ENCODE assay signal across 2 cellular contexts in the genomic region with DNA sequence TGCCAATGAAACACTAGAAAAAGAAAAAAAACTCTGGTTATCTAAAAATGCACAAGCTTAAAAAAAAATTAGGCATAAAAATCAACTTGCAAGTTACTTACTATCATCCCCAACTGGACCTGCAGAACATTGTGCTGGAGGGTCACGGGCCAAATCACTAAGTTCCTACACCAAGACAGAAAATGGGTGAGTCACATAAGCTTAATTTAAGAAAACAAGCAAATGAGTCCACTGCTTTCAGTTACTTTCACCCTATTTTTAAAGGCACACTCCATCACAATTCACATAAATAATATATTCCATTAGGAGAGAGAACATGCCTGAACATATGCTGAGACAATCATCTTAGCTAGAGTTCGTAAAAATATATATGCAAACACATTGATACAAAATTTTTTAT.
TF ChIP-seq lines count a peak whose summit lies in the region.

No MANE protein-coding gene starts in this region.

TF ChIP-seq in SK-N-SH, 30 proteins besides CTCF, POLR2A, EP300 and RAD21 (continued from another document):
- TF ChIP-seq, protein P1, sequence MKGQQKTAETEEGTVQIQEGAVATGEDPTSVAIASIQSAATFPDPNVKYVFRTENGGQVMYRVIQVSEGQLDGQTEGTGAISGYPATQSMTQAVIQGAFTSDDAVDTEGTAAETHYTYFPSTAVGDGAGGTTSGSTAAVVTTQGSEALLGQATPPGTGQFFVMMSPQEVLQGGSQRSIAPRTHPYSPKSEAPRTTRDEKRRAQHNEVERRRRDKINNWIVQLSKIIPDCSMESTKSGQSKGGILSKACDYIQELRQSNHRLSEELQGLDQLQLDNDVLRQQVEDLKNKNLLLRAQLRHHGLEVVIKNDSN (IDR thresholded peaks at IDR 0.05; ENCODE audit: borderline replicate concordance, low read depth), result no peak
- TF ChIP-seq, protein P2, sequence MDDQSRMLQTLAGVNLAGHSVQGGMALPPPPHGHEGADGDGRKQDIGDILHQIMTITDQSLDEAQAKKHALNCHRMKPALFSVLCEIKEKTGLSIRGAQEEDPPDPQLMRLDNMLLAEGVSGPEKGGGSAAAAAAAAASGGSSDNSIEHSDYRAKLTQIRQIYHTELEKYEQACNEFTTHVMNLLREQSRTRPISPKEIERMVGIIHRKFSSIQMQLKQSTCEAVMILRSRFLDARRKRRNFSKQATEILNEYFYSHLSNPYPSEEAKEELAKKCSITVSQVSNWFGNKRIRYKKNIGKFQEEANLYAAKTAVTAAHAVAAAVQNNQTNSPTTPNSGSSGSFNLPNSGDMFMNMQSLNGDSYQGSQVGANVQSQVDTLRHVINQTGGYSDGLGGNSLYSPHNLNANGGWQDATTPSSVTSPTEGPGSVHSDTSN (IDR thresholded peaks at IDR 0.05), result no peak
- TF ChIP-seq ELF1 (IDR thresholded peaks at IDR 0.05) (no peak), GABPA (IDR thresholded peaks at IDR 0.05; ENCODE audit: low read depth) (no peak), NFIC (IDR thresholded peaks at IDR 0.05; ENCODE audit: borderline replicate concordance) (no peak), RCOR1 (IDR thresholded peaks at IDR 0.05; ENCODE audit: low read length) (no peak), FOSL2 (IDR thresholded peaks at IDR 0.05; ENCODE audit: borderline replicate concordance, low read depth) (no peak), FOXM1 (IDR thresholded peaks at IDR 0.05; ENCODE audit: low read depth) (no peak), TEAD4 (IDR thresholded peaks at IDR 0.05; ENCODE audit: borderline replicate concordance, insufficient read depth) (no peak)
- TF ChIP-seq, protein P3, sequence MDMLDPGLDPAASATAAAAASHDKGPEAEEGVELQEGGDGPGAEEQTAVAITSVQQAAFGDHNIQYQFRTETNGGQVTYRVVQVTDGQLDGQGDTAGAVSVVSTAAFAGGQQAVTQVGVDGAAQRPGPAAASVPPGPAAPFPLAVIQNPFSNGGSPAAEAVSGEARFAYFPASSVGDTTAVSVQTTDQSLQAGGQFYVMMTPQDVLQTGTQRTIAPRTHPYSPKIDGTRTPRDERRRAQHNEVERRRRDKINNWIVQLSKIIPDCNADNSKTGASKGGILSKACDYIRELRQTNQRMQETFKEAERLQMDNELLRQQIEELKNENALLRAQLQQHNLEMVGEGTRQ (IDR thresholded peaks at IDR 0.05; ENCODE audit: borderline replicate concordance, low read depth, low read length), result no peak
- TF ChIP-seq, protein P4, sequence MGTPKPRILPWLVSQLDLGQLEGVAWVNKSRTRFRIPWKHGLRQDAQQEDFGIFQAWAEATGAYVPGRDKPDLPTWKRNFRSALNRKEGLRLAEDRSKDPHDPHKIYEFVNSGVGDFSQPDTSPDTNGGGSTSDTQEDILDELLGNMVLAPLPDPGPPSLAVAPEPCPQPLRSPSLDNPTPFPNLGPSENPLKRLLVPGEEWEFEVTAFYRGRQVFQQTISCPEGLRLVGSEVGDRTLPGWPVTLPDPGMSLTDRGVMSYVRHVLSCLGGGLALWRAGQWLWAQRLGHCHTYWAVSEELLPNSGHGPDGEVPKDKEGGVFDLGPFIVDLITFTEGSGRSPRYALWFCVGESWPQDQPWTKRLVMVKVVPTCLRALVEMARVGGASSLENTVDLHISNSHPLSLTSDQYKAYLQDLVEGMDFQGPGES (IDR thresholded peaks at IDR 0.05; ENCODE audit: low read depth, low read length), result no peak
- TF ChIP-seq, protein P5, sequence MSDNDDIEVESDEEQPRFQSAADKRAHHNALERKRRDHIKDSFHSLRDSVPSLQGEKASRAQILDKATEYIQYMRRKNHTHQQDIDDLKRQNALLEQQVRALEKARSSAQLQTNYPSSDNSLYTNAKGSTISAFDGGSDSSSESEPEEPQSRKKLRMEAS (IDR thresholded peaks at IDR 0.05; ENCODE audit: low read depth), result no peak
TF ChIP-seq in SK-N-SH: peak in this region for 0.

TF ChIP-seq in SK-N-SH treated with all-trans-retinoic acid at 6 μM for 48 hours, 23 proteins besides CTCF, POLR2A, EP300 and RAD21 (continued from another document):
- TF ChIP-seq ARNTL (CRISPR knock-in tag; IDR thresholded peaks at IDR 0.05; ENCODE audit: borderline replicate concordance, low read depth), result no peak
- TF ChIP-seq, protein P6, sequence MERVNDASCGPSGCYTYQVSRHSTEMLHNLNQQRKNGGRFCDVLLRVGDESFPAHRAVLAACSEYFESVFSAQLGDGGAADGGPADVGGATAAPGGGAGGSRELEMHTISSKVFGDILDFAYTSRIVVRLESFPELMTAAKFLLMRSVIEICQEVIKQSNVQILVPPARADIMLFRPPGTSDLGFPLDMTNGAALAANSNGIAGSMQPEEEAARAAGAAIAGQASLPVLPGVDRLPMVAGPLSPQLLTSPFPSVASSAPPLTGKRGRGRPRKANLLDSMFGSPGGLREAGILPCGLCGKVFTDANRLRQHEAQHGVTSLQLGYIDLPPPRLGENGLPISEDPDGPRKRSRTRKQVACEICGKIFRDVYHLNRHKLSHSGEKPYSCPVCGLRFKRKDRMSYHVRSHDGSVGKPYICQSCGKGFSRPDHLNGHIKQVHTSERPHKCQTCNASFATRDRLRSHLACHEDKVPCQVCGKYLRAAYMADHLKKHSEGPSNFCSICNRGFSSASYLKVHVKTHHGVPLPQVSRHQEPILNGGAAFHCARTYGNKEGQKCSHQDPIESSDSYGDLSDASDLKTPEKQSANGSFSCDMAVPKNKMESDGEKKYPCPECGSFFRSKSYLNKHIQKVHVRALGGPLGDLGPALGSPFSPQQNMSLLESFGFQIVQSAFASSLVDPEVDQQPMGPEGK (CRISPR knock-in tag; IDR thresholded peaks at IDR 0.05; ENCODE audit: borderline replicate concordance), result no peak
- no peak for TF ChIP-seq SNAI2 (CRISPR knock-in tag; IDR thresholded peaks at IDR 0.05)
- TF ChIP-seq RARB (CRISPR knock-in tag; IDR thresholded peaks at IDR 0.05), result no peak
- TF ChIP-seq, protein P7, sequence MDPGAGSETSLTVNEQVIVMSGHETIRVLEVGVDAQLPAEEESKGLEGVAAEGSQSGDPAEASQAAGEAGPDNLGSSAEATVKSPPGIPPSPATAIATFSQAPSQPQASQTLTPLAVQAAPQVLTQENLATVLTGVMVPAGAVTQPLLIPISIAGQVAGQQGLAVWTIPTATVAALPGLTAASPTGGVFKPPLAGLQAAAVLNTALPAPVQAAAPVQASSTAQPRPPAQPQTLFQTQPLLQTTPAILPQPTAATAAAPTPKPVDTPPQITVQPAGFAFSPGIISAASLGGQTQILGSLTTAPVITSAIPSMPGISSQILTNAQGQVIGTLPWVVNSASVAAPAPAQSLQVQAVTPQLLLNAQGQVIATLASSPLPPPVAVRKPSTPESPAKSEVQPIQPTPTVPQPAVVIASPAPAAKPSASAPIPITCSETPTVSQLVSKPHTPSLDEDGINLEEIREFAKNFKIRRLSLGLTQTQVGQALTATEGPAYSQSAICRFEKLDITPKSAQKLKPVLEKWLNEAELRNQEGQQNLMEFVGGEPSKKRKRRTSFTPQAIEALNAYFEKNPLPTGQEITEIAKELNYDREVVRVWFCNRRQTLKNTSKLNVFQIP (CRISPR knock-in tag; IDR thresholded peaks at IDR 0.05; ENCODE audit: borderline replicate concordance, low read depth), result no peak
- TF ChIP-seq ZFP30 (CRISPR knock-in tag; IDR thresholded peaks at IDR 0.05), result no peak
- TF ChIP-seq TOX (CRISPR knock-in tag; IDR thresholded peaks at IDR 0.05; ENCODE audit: borderline replicate concordance), result no peak
- no peak for TF ChIP-seq ESRRG (CRISPR knock-in tag; IDR thresholded peaks at IDR 0.05)
- TF ChIP-seq ZNF8 (CRISPR knock-in tag; IDR thresholded peaks at IDR 0.05), result no peak
- TF ChIP-seq OSR1 (CRISPR knock-in tag; IDR thresholded peaks at IDR 0.05), result no peak
